ENCODE assay signal across 21 cellular contexts in genomic region chr12:79624378-79624777, GRCh38.
DNase-seq lines count a peak whose midpoint lies in the region; ATAC-seq, FAIRE-seq and TF ChIP-seq lines count a peak whose summit lies in the region.
"Had no signal": no experiment of that assay in that cellular context is flagged by ENCODE, and none has a peak within 500 bp of the region (broad histone marks: within the 10 kb centered on the region; RNA-seq: fewer than 3 reads in every experiment).

No MANE protein-coding gene starts in this region.

- no peaks in the 10 kb centered on the region for H3K9me3 ChIP-seq in HepG2 (ENCODE audit: low read length)
- H3K9me3 ChIP-seq: prostate gland, upper lobe of left lung had no signal

- no peak for TF ChIP-seq EP300 in HepG2 (IDR thresholded peaks at IDR 0.05; ENCODE audit: low read depth in 2 of 2, low read length in 2 of 2)
- no peak for TF ChIP-seq EP300 in HepG2 (CRISPR knock-in tag; IDR thresholded peaks at IDR 0.05; ENCODE audit: borderline replicate concordance)

- CTCF ChIA-PET in HepG2 (lab: Yijun Ruan, JAX; ENCODE audit: low intra/inter-chr PET ratio, low total read pairs): no interaction called here

- H3K4me3 Mint-ChIP-seq in osteocyte (ENCODE audit: unreplicated experiment): no peak overlapping the region
- H3K4me3 Mint-ChIP-seq: activated CD4-positive, alpha-beta memory T cell treated with anti-CD3 and anti-CD28 coated beads, Interleukin-2, amount 10 ng/mL, durations not matched to agents 7 days and 5 days; CD14-positive monocyte; immature natural killer cell; neural crest cell had no signal

- no peak overlapping the region for H3K27ac ChIP-seq in HepG2 (ENCODE audit: extremely low read length, insufficient read depth, low read length)
- H3K27ac ChIP-seq: coronary artery, prostate gland, upper lobe of left lung had no signal

- H3K36me3 Mint-ChIP-seq in osteocyte (ENCODE audit: unreplicated experiment): peaks cover 18% of the 10 kb centered on the region
- H3K36me3 Mint-ChIP-seq: CD14-positive monocyte, immature natural killer cell had no signal

- no peaks in the 10 kb centered on the region for H3K27me3 Mint-ChIP-seq in osteocyte (ENCODE audit: unreplicated experiment)
- H3K27me3 Mint-ChIP-seq: activated CD4-positive, alpha-beta memory T cell treated with anti-CD3 and anti-CD28 coated beads, Interleukin-2, amount 10 ng/mL, durations not matched to agents 7 days and 5 days had no signal

- H3K4me1 Mint-ChIP-seq in osteocyte (ENCODE audit: unreplicated experiment): peaks cover 24% of the 10 kb centered on the region
- H3K4me1 Mint-ChIP-seq: activated CD4-positive, alpha-beta memory T cell treated with anti-CD3 and anti-CD28 coated beads, Interleukin-2, amount 10 ng/mL, durations not matched to agents 7 days and 5 days; immature natural killer cell; neural crest cell had no signal

- intact Hi-C loops in HepG2 (cut with micrococcal nuclease; ENCODE audit: unreplicated experiment): no loop called here

- no peak overlapping the region for H3K4me2 ChIP-seq in HepG2 (ENCODE audit: low read depth, low read length)

- H3K36me3 ChIP-seq in HepG2 (replicated peaks in 1 of 2; ENCODE audit: control insufficient read depth in 1 of 2, insufficient read depth in 2 of 2, low read length in 2 of 2): peaks cover 8 to 13% of the 10 kb centered on the region in 2 experiments
- H3K36me3 ChIP-seq: prostate gland had no signal

- BruUV-seq in HepG2 (replicated peaks; lab: Mats Ljungman, UMichigan): no TSS peak

- TF ChIP-seq CTCF in osteocyte (IDR thresholded peaks at IDR 0.05): no peak
- TF ChIP-seq CTCF in HepG2 (CRISPR knock-in tag; IDR thresholded peaks at IDR 0.05): no peak

- in situ Hi-C loops in HepG2 (cut with HindIII; ENCODE audit: extremely low pct_ligation_motif_present, low pct_unique_long_range_greater_than_20kb): no loop called here

- H3K4me1 ChIP-seq in HepG2 (ENCODE audit: insufficient read depth, low read length): peaks cover 5% of the 10 kb centered on the region
- H3K4me1 ChIP-seq: prostate gland, upper lobe of left lung had no signal

- H3K27ac Mint-ChIP-seq in osteocyte (ENCODE audit: unreplicated experiment): peak overlapping the region; percentile 29
- H3K27ac Mint-ChIP-seq: activated CD4-positive, alpha-beta memory T cell treated with anti-CD3 and anti-CD28 coated beads, Interleukin-2, amount 10 ng/mL, durations not matched to agents 7 days and 5 days; CD14-positive monocyte; immature natural killer cell had no signal

- WGBS in HepG2 (ENCODE audit: low lambda C conversion rate): 93% methylated on average over 2 of the region's 2 CpGs

- peaks cover 6% of the 10 kb centered on the region for H3K9me3 Mint-ChIP-seq in osteocyte (ENCODE audit: unreplicated experiment)
- H3K9me3 Mint-ChIP-seq: activated CD4-positive, alpha-beta memory T cell treated with anti-CD3 and anti-CD28 coated beads, Interleukin-2, amount 10 ng/mL, durations not matched to agents 7 days and 5 days; neural crest cell had no signal

- no peak overlapping the region for H3K4me3 ChIP-seq in HepG2 (replicated peaks in 1 of 3; ENCODE audit: insufficient read depth in 1 of 3, low read depth in 2 of 3, low read length in 3 of 3)
- H3K4me3 ChIP-seq: coronary artery, prostate gland, upper lobe of left lung had no signal

- FAIRE-seq in HepG2 (lab: Jason Lieb, UNC): no peak
- FAIRE-seq: bronchial epithelial cell had no signal

- POLR2A ChIA-PET in HepG2 (lab: Yijun Ruan, JAX): no interaction called here

- peaks cover 21% of the 10 kb centered on the region; the same call in 1 of the 2 replicates for H4K20me1 ChIP-seq in HepG2 (ENCODE audit: insufficient read depth, low read length)

- no peak overlapping the region for H3K9ac ChIP-seq in HepG2 (ENCODE audit: insufficient read depth, low read depth, low read length)

- no peak overlapping the region for H2AFZ ChIP-seq in HepG2 (ENCODE audit: low read length)

- no peaks in the 10 kb centered on the region for H3K27me3 ChIP-seq in HepG2 (ENCODE audit: control insufficient read depth in 1 of 2, insufficient read depth in 2 of 2, low read length in 2 of 2)
- H3K27me3 ChIP-seq: upper lobe of left lung had no signal

- no peak for TF ChIP-seq POLR2A in HepG2 (IDR thresholded peaks at IDR 0.05; ENCODE audit: insufficient read depth in 1 of 2, low read depth in 2 of 2, low read length in 2 of 2)

- DNase-seq in ELR (ENCODE audit: low read depth) (peak; percentile 17), NCI-H226 (peak; percentile 49), fibroblast of gingiva (ENCODE audit: low read depth) (peak; percentile 17), osteocyte (ENCODE audit: extremely low spot score, unreplicated experiment) (no peak), HepG2 (ENCODE audit: low spot score) (no peak), NCI-H1092 treated with DMSO at 0.1 percent for 48 hours (lab: John Stamatoyannopoulos, UW) (no peak)
- DNase-seq in activated effector memory CD4-positive, alpha-beta T cell treated with anti-CD3 and anti-CD28 coated beads, Interleukin-2, amount 50 U/mL, for 16 hours: no peak
- DNase-seq: activated CD4-positive, alpha-beta memory T cell treated with anti-CD3 and anti-CD28 coated beads, Interleukin-2, amount 10 ng/mL, durations not matched to agents 7 days and 5 days; activated CD4-positive, CD25-positive, alpha-beta regulatory T cell; activated gamma-delta T cell; GDM1; immature natural killer cell; left ventricle myocardium superior; NCI-H524; T1000; upper lobe of left lung had no signal

- peaks cover 50% of the 10 kb centered on the region for H3K79me2 ChIP-seq in HepG2 (ENCODE audit: insufficient read depth, low read length)

- ATAC-seq in HepG2: no peak
- ATAC-seq: left ventricle myocardium superior had no signal

- TF ChIP-seq RAD21 in HepG2 (CRISPR knock-in tag; IDR thresholded peaks at IDR 0.05): no peak

TF ChIP-seq in HepG2, 621 proteins besides CTCF, POLR2A, EP300 and RAD21:
- no peak for TF ChIP-seq ZBTB44 (CRISPR knock-in tag; IDR thresholded peaks at IDR 0.05)
- TF ChIP-seq SNAPC2 (CRISPR knock-in tag; IDR thresholded peaks at IDR 0.05): no peak
- TF ChIP-seq HCFC1 (IDR thresholded peaks at IDR 0.05; ENCODE audit: low read depth, low read length): no peak
- no peak for TF ChIP-seq RELA (CRISPR knock-in tag; IDR thresholded peaks at IDR 0.05)

Comparison
In these comparisons a context has a peak if more than half of its experiments do, and no peak if none do; other contexts are left out.
1. DNase-seq: peak in ELR (single experiment), NCI-H226 (single experiment) and fibroblast of gingiva (single experiment); none in osteocyte (single experiment), HepG2 (single experiment), NCI-H1092 treated with DMSO at 0.1 percent for 48 hours (single experiment) and activated effector memory CD4-positive, alpha-beta T cell treated with anti-CD3 and anti-CD28 coated beads, Interleukin-2, amount 50 U/mL, for 16 hours (single experiment).